ENCODE assay signal across 10 cellular contexts in genomic region chr10:89534826-89535166, GRCh38. TPM values are rescaled to one million over a fixed set of nuclear protein-coding genes. Genes with fewer than 3 reads are reported as not detected.
DNase-seq lines count a peak whose midpoint lies in the region; ATAC-seq and TF ChIP-seq lines count a peak whose summit lies in the region.
"Had no signal": no experiment of that assay in that cellular context is flagged by ENCODE, and none has a peak within 500 bp of the region (broad histone marks: within the 10 kb centered on the region; RNA-seq: fewer than 3 reads in every experiment).

No MANE protein-coding gene starts in this region.

- DNase-seq in AG04450 (ENCODE audit: low read depth, low spot score): no peak
- DNase-seq in PC-9: no peak
- no peak for DNase-seq in esophagus squamous epithelium (lab: John Stamatoyannopoulos, UW)
- DNase-seq in osteoblast (ENCODE audit: insufficient read length, low spot score, missing footprints): no peak
- no peak for DNase-seq in NCI-H1930 (lab: John Stamatoyannopoulos, UW)
- no peak for DNase-seq in HK-2 (ENCODE audit: unreplicated experiment)
- DNase-seq in NCI-H1105 treated with DMSO at 0.1 percent for 48 hours (lab: John Stamatoyannopoulos, UW): no peak
- no peak for DNase-seq in sciatic nerve (ENCODE audit: low spot score)
- DNase-seq: activated CD8-positive, alpha-beta memory T cell treated with anti-CD3 and anti-CD28 coated beads, Interleukin-2, amount 50 U/mL, for 48 hours had no signal

- no TSS peak for BruUV-seq in PC-9 (replicated peaks; lab: Mats Ljungman, UMichigan)

- H2AFZ ChIP-seq in PC-9: 0 out of 2 replicates have a peak overlapping the region, but pooled peaks have one; percentile 16
- peak overlapping the region; percentile 60 for H2AFZ ChIP-seq in osteoblast (ENCODE audit: low read length)

- H4K20me1 ChIP-seq in PC-9 (ENCODE audit: insufficient read depth) (no peaks in the 10 kb centered on the region), osteoblast (ENCODE audit: insufficient read depth, low read length) (no peaks in the 10 kb centered on the region)

- TF ChIP-seq CTCF in AG04450 (IDR thresholded peaks at IDR 0.05; ENCODE audit: low read depth, low read length): no peak
- TF ChIP-seq CTCF in PC-9 (conservative IDR thresholded peaks at IDR 0.05): no peak
- no peak for TF ChIP-seq CTCF in esophagus squamous epithelium (IDR thresholded peaks at IDR 0.05)
- TF ChIP-seq CTCF in osteoblast (IDR thresholded peaks at IDR 0.05; ENCODE audit: extremely low read depth, low read depth, low read length): no peak

- no peak overlapping the region for H3K27ac ChIP-seq in AG04450 (ENCODE audit: low read depth, low read length)
- no peak overlapping the region for H3K27ac ChIP-seq in PC-9
- H3K27ac ChIP-seq in esophagus squamous epithelium: no peak overlapping the region
- no peak overlapping the region for H3K27ac ChIP-seq in osteoblast (ENCODE audit: low read depth, low read length)

- H3K9me2 ChIP-seq in PC-9 (ENCODE audit: insufficient read depth): no peaks in the 10 kb centered on the region

- H3K36me3 ChIP-seq in PC-9 (ENCODE audit: low read depth): no peaks in the 10 kb centered on the region
- H3K36me3 ChIP-seq in esophagus squamous epithelium: no peaks in the 10 kb centered on the region
- no peaks in the 10 kb centered on the region for H3K36me3 ChIP-seq in osteoblast (ENCODE audit: insufficient read depth, low read length)

- H3K27me3 ChIP-seq in AG04450 (ENCODE audit: control insufficient read depth, insufficient read depth, low read length) (peaks cover 3% of the 10 kb centered on the region), PC-9 (ENCODE audit: insufficient read depth, low read depth) (no peaks in the 10 kb centered on the region), esophagus squamous epithelium (peaks cover 0 to 82% (median 6%) of the 10 kb centered on the region in 4 donors), osteoblast (ENCODE audit: insufficient read depth, low read length) (peaks cover 42% of the 10 kb centered on the region)

- H3K4me2 ChIP-seq in PC-9 (peak overlapping the region; percentile 67), osteoblast (ENCODE audit: insufficient read depth, low read length) (peak overlapping the region; percentile 66)

- H3K4me1 ChIP-seq in PC-9 (replicated peaks; ENCODE audit: insufficient read depth) (no peaks in the 10 kb centered on the region), esophagus squamous epithelium (peaks cover 8 to 23% (median 11%) of the 10 kb centered on the region in 3 donors), osteoblast (ENCODE audit: insufficient read depth, low read length) (peaks cover 7% of the 10 kb centered on the region)

- ATAC-seq in sciatic nerve: no peak

- POLR2A ChIA-PET in AG04450 (lab: Yijun Ruan, JAX): interaction anchor here (0.6 kb wide), 1 partner anchor 23 kb away, joined by 3 read pairs; no protein-coding TSS in a partner anchor
- POLR2A ChIA-PET in PC-9 (lab: Charles Lee; ENCODE audit: unreplicated experiment): no interaction called here

- H3K4me3 ChIP-seq in AG04450 (ENCODE audit: low read depth, low read length): peak overlapping the region; percentile 63
- H3K4me3 ChIP-seq in PC-9: peak overlapping the region; percentile 29; the same call in 1 of the 2 replicates
- peak overlapping the region; percentile 23 to 66 (median 36) for H3K4me3 ChIP-seq in esophagus squamous epithelium
- H3K4me3 ChIP-seq in osteoblast (ENCODE audit: insufficient read depth, low read length): peak overlapping the region; percentile 62

- no peaks in the 10 kb centered on the region for H3K9me3 ChIP-seq in AG04450 (ENCODE audit: control insufficient read depth, insufficient read depth, low read length)
- no peaks in the 10 kb centered on the region for H3K9me3 ChIP-seq in PC-9 (ENCODE audit: insufficient read depth, low read depth)
- H3K9me3 ChIP-seq in esophagus squamous epithelium: no peaks in the 10 kb centered on the region
- no peaks in the 10 kb centered on the region for H3K9me3 ChIP-seq in osteoblast (ENCODE audit: low read depth, low read length)

- H3K79me2 ChIP-seq in PC-9 (ENCODE audit: low read depth): no peaks in the 10 kb centered on the region
- H3K79me2 ChIP-seq in osteoblast (ENCODE audit: insufficient read depth, low read length): no peaks in the 10 kb centered on the region

- no peaks in the 10 kb centered on the region for H3F3A ChIP-seq in PC-9 (ENCODE audit: insufficient read depth, low read depth)

- WGBS in esophagus squamous epithelium, 2 donors: 18 to 21% methylated on average over 8 of the region's 8 CpGs

- TF ChIP-seq POLR2A in esophagus squamous epithelium (IDR thresholded peaks at IDR 0.05): no peak

- CTCF ChIA-PET in AG04450 (lab: Charles Lee): no interaction called here
- CTCF ChIA-PET in PC-9 (lab: Charles Lee): no interaction called here

- intact Hi-C loops in PC-9 (cut with micrococcal nuclease; ENCODE audit: unreplicated experiment): no loop called here
- intact Hi-C loops in esophagus squamous epithelium (cut with DNase I): no loop called here
- intact Hi-C loops in sciatic nerve (cut with DNase I): no loop called here

RNA-seq across cellular contexts. Expression of gene SLC16A12, which starts 0.6 kb away (rescaled TPM):
- polyA plus RNA-seq in AG04450 (2011; rRNA removed): 1.3 and 1.5 TPM in 2 replicates
- 1.2 and 1.5 TPM in 2 replicates for polyA minus RNA-seq in AG04450 (2011; rRNA and poly(A)+ RNA removed)
- total RNA-seq in PC-9 (2021): 0.65 and 0.74 TPM in 2 replicates
- total RNA-seq in esophagus squamous epithelium: 1 to 10 TPM in 1 of 4 donors, under 1 TPM in 2, not detected in 1; 0.18 to 1.3 (median 0.23) TPM
- total RNA-seq in osteoblast: under 0.01 TPM in 2 replicates
- total RNA-seq in sciatic nerve: 10.3 TPM
- total RNA-seq: dermis microvascular lymphatic vessel endothelial cell had no signal
